9 cellular contexts compared by ENCODE assay signal in genomic region chr10:100148353-100149211, GRCh38. TPM values are rescaled to one million over a fixed set of nuclear protein-coding genes. Genes with fewer than 3 reads are reported as not detected.
DNase-seq lines count a peak whose midpoint lies in the region; FAIRE-seq and TF ChIP-seq lines count a peak whose summit lies in the region.
"Had no signal": no experiment of that assay in that cellular context is flagged by ENCODE, and none has a peak within 500 bp of the region (broad histone marks: within the 10 kb centered on the region; RNA-seq: fewer than 3 reads in every experiment).

No MANE protein-coding gene starts in this region.

- no peak overlapping the region for H2AFZ ChIP-seq in OCI-LY3 (ENCODE audit: low read depth, low read length)

- H3K79me2 ChIP-seq in OCI-LY3 (ENCODE audit: low read length) = no peaks in the 10 kb centered on the region

- H3K4me1 ChIP-seq in OCI-LY3 (ENCODE audit: low read length) (peaks cover 16% of the 10 kb centered on the region), small intestine (ENCODE audit: control insufficient read depth in 2 of 2, insufficient read depth in 1 of 2, low read depth in 1 of 2, low read length in 1 of 2) (no peaks in the 10 kb centered on the region)
- H3K4me1 ChIP-seq: gastrocnemius medialis had no signal

- no peak overlapping the region for H3K9ac ChIP-seq in OCI-LY3 (ENCODE audit: low read length)

- H3K9me3 ChIP-seq in OCI-LY3 (ENCODE audit: insufficient read depth, low read length) = no peaks in the 10 kb centered on the region
- no peaks in the 10 kb centered on the region for H3K9me3 ChIP-seq in small intestine (ENCODE audit: control insufficient read depth, low read depth)
- H3K9me3 ChIP-seq: gastrocnemius medialis had no signal

- FAIRE-seq in urothelium cell line (lab: Jason Lieb, UNC) = peak; percentile 13
- no peak for FAIRE-seq in small intestine (lab: Jason Lieb, UNC)

- POLR2A ChIA-PET in GM10248 (lab: Yijun Ruan, JAX) = no interaction called here

- H3K27ac ChIP-seq in OCI-LY3 (ENCODE audit: low read length) (no peak overlapping the region), small intestine (ENCODE audit: low read depth in 1 of 2, low read length in 1 of 2) (no peak overlapping the region)
- H3K27ac ChIP-seq: gastrocnemius medialis had no signal

- H3K4me3 ChIP-seq in OCI-LY3 (ENCODE audit: low read length) (no peak overlapping the region), fibroblast of mammary gland (ENCODE audit: control insufficient read depth, low read depth, low read length) (no peak overlapping the region), small intestine (ENCODE audit: low read depth in 1 of 2, low read length in 2 of 2) (no peak overlapping the region)
- H3K4me3 ChIP-seq: gastrocnemius medialis had no signal

- 80 to 84% (median 83%) methylated on average over 8 of the region's 8 CpGs for WGBS in small intestine, 3 donors

- DNase-seq in GM10248 (ENCODE audit: extremely low spot score) (peak; percentile 63), HCEC 1CT (peak; percentile 63), fibroblast of mammary gland (ENCODE audit: low read depth) (peak; percentile 71), urothelium cell line (ENCODE audit: low spot score) (peak; percentile 27), small intestine (no peak), GOT3 (lab: John Stamatoyannopoulos, UW) (no peak), NCI-H2107 (lab: John Stamatoyannopoulos, UW) (no peak)
- DNase-seq: gastrocnemius medialis had no signal

- CTCF ChIA-PET in GM10248 (lab: Yijun Ruan, JAX) = interaction anchor here (0.6 to 1.7 kb wide), 2 partner anchors 14 to 334 kb away, joined by 3 to 4 read pairs; no protein-coding TSS in a partner anchor

- no peaks in the 10 kb centered on the region for H4K20me1 ChIP-seq in OCI-LY3 (ENCODE audit: insufficient read depth, low read length)

- TF ChIP-seq CTCF in GM10248 (IDR thresholded peaks at IDR 0.05; ENCODE audit: control extremely low read depth, extremely low read depth, low read depth, missing control alignments) (no peak), OCI-LY3 (IDR thresholded peaks at IDR 0.05; ENCODE audit: low read depth, low read length) (no peak), fibroblast of mammary gland (conservative IDR thresholded peaks at IDR 0.05; ENCODE audit: control insufficient read depth, insufficient read depth, low read depth, low read length) (no peak)

- peak overlapping the region; percentile 34 for H3K4me2 ChIP-seq in OCI-LY3 (ENCODE audit: low read length)

- peaks cover 4% of the 10 kb centered on the region for H3K36me3 ChIP-seq in OCI-LY3 (replicated peaks; ENCODE audit: low read depth, low read length)
- peaks cover 15 to 17% of the 10 kb centered on the region in 2 donors for H3K36me3 ChIP-seq in small intestine (ENCODE audit: control insufficient read depth in 2 of 2, insufficient read depth in 2 of 2, low read length in 2 of 2)

- H3K27me3 ChIP-seq in OCI-LY3 (ENCODE audit: low read depth, low read length) (no peaks in the 10 kb centered on the region), small intestine (ENCODE audit: control insufficient read depth in 2 of 2, insufficient read depth in 2 of 2, low read length in 2 of 2) (no peaks in the 10 kb centered on the region)
- H3K27me3 ChIP-seq: gastrocnemius medialis had no signal

RNA-seq across cellular contexts. Expression of gene ERLIN1, which starts 37.2 kb away (rescaled TPM):
- polyA plus RNA-seq in small intestine = 10 to 100 TPM in 1 of 3 donors, 1 to 10 TPM in 2; 6.5 to 28.0 (median 10.0) TPM

Comparison
In these comparisons a context has a peak if more than half of its experiments do, and no peak if none do; other contexts are left out.
1. DNase-seq: peak in GM10248 (single experiment), HCEC 1CT (single experiment), fibroblast of mammary gland (single experiment) and urothelium cell line (single experiment); none in small intestine (single experiment), GOT3 (single experiment) and NCI-H2107 (single experiment).